ENCODE assay signal across 8 cellular contexts in the genomic region with DNA sequence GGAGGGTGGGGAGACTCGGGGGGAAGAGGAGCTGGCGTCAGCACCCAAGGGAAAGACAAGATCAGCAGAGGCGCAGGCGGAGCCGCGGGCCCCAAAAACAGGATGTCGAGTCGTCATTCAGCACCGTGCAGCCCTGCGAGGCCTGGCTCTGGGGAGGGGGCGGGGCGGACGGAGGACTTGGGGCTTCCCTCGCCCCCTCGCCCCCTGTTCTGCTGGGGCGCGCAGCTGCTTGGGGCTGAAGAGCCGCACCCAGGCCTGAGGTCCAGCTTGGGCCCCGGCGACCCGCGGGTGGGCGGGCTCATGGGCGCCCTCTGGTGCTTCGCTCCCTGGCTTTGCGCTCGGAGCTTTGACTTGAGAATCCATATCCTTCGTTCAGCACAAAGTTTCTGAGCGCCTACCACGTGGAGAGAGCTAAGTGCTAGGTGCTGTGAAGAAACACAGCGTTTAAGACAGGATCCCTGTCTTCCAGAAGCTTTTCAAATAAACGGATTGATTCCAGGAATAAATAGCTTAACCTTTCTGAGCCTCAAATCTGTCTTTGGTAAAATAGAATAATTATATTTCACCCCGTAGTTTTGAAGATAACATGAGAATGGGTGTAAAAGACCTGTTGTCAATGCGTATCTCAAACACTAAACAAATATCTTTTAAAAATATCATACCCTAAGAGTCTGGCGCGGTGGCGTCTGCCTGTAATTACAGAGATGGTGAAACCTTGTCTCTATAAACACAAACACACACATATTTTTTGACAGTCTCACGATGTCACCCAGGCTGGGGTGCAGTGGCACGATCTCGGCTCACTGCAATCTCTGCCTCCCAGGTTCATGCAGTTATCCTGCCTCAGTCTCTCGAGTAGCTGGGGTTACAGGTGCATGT. TPM values are rescaled to one million over a fixed set of nuclear protein-coding genes. Genes with fewer than 3 reads are reported as not detected.
A peak's percentile ranks its signal among the peaks of the same experiment; 100 is the strongest.
DNase-seq lines count a peak whose midpoint lies in the region; ATAC-seq and TF ChIP-seq lines count a peak whose summit lies in the region.

No MANE protein-coding gene starts in this region.

- H2AFZ ChIP-seq in neural cell (ENCODE audit: low read depth, low read length), result peak overlapping the region; percentile 27

- no peaks in the 10 kb centered on the region for H3K9me2 ChIP-seq in neural cell (ENCODE audit: insufficient read depth, low read length)

- H3F3A ChIP-seq in neural cell (ENCODE audit: insufficient read depth, low read length, poor library complexity, severe bottlenecking), result no peaks in the 10 kb centered on the region

- ATAC-seq in GM21723 (IDR thresholded peaks at IDR 0.05; ENCODE audit: unreplicated experiment), result peak; percentile 47

- H3K4me3 ChIP-seq in fibroblast of villous mesenchyme (ENCODE audit: low read depth, low read length) (peak overlapping the region; percentile 86), neural cell (ENCODE audit: low read length) (peak overlapping the region; percentile 65)

- DNase-seq in GF-D8 (lab: John Stamatoyannopoulos, UW) (peak; percentile 56), OCI-M2 (lab: John Stamatoyannopoulos, UW; ENCODE audit: unreplicated experiment) (peak; percentile 63), activated gamma-delta T cell (lab: John Stamatoyannopoulos, UW) (peak; percentile 88), fibroblast of villous mesenchyme (ENCODE audit: low read depth) (peak; percentile 85), ureter (ENCODE audit: low spot score) (peak; percentile 85)

- H3K9me3 ChIP-seq in neural cell (ENCODE audit: low read length), result no peaks in the 10 kb centered on the region

- peak overlapping the region; percentile 57 for H3K9ac ChIP-seq in neural cell (ENCODE audit: low read length)

- no peak overlapping the region for H3K27ac ChIP-seq in neural cell (ENCODE audit: low read length)

- TF ChIP-seq CTCF in fibroblast of villous mesenchyme (IDR thresholded peaks at IDR 0.05; ENCODE audit: insufficient read depth, low read depth, low read length) (peak; percentile 82), neural cell (IDR thresholded peaks at IDR 0.05; ENCODE audit: poor library complexity, severe bottlenecking) (peak; percentile 68)

- H3K4me2 ChIP-seq in neural cell (ENCODE audit: low read length), result no peak overlapping the region

- no peaks in the 10 kb centered on the region for H3K27me3 ChIP-seq in neural cell (ENCODE audit: insufficient read depth, low read depth, low read length)

- H4K20me1 ChIP-seq in neural cell (ENCODE audit: insufficient read depth), result no peaks in the 10 kb centered on the region

- H3K79me2 ChIP-seq in neural cell (replicated peaks; ENCODE audit: insufficient read depth, low read length), result no peaks in the 10 kb centered on the region

- H3K36me3 ChIP-seq in neural cell (ENCODE audit: insufficient read depth, low read length), result no peaks in the 10 kb centered on the region

- TF ChIP-seq EP300 in Ishikawa (IDR thresholded peaks at IDR 0.05; ENCODE audit: borderline replicate concordance), result no peak
- no peak for TF ChIP-seq EP300 in neural cell (conservative IDR thresholded peaks at IDR 0.05; ENCODE audit: poor library complexity, severe bottlenecking)

- peak; percentile 41; the same call in 1 of the 2 replicates for TF ChIP-seq RAD21 in Ishikawa (IDR thresholded peaks at IDR 0.05; ENCODE audit: low read depth)
- TF ChIP-seq RAD21 in neural cell (conservative IDR thresholded peaks at IDR 0.05), result peak; percentile 39

TF ChIP-seq in Ishikawa, 13 proteins besides CTCF, POLR2A, EP300 and RAD21:
- TF ChIP-seq, protein P1, sequence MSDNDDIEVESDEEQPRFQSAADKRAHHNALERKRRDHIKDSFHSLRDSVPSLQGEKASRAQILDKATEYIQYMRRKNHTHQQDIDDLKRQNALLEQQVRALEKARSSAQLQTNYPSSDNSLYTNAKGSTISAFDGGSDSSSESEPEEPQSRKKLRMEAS (IDR thresholded peaks at IDR 0.05), result peak; percentile 99
- peak; percentile 20; the same call in 1 of the 2 replicates for TF ChIP-seq TCF12 (IDR thresholded peaks at IDR 0.05; ENCODE audit: low read depth)
- peak; percentile 91; the same call in 1 of the 2 replicates for TF ChIP-seq ZBTB7A (IDR thresholded peaks at IDR 0.05; ENCODE audit: low read depth)
- no peak for TF ChIP-seq TAF1 (IDR thresholded peaks at IDR 0.05; ENCODE audit: low read depth)
- no peak for TF ChIP-seq FOXM1 (IDR thresholded peaks at IDR 0.05; ENCODE audit: borderline replicate concordance, low read depth)
- TF ChIP-seq, protein P2, sequence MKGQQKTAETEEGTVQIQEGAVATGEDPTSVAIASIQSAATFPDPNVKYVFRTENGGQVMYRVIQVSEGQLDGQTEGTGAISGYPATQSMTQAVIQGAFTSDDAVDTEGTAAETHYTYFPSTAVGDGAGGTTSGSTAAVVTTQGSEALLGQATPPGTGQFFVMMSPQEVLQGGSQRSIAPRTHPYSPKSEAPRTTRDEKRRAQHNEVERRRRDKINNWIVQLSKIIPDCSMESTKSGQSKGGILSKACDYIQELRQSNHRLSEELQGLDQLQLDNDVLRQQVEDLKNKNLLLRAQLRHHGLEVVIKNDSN (IDR thresholded peaks at IDR 0.05), result peak; percentile 66

TF ChIP-seq in neural cell, 6 proteins besides CTCF, POLR2A, EP300 and RAD21:
- TF ChIP-seq SMC3 (conservative IDR thresholded peaks at IDR 0.05; ENCODE audit: poor library complexity) (peak; percentile 61), EZH2 (IDR thresholded peaks at IDR 0.05; ENCODE audit: borderline replicate concordance, insufficient read depth, low read length, poor library complexity, severe bottlenecking) (no peak), MXI1 (conservative IDR thresholded peaks at IDR 0.05; ENCODE audit: poor library complexity, severe bottlenecking) (peak; percentile 60), TAF1 (IDR thresholded peaks at IDR 0.05; ENCODE audit: low read depth) (no peak), POLR2AphosphoS5 (IDR thresholded peaks at IDR 0.05) (no peak)
- TF ChIP-seq, protein P3, sequence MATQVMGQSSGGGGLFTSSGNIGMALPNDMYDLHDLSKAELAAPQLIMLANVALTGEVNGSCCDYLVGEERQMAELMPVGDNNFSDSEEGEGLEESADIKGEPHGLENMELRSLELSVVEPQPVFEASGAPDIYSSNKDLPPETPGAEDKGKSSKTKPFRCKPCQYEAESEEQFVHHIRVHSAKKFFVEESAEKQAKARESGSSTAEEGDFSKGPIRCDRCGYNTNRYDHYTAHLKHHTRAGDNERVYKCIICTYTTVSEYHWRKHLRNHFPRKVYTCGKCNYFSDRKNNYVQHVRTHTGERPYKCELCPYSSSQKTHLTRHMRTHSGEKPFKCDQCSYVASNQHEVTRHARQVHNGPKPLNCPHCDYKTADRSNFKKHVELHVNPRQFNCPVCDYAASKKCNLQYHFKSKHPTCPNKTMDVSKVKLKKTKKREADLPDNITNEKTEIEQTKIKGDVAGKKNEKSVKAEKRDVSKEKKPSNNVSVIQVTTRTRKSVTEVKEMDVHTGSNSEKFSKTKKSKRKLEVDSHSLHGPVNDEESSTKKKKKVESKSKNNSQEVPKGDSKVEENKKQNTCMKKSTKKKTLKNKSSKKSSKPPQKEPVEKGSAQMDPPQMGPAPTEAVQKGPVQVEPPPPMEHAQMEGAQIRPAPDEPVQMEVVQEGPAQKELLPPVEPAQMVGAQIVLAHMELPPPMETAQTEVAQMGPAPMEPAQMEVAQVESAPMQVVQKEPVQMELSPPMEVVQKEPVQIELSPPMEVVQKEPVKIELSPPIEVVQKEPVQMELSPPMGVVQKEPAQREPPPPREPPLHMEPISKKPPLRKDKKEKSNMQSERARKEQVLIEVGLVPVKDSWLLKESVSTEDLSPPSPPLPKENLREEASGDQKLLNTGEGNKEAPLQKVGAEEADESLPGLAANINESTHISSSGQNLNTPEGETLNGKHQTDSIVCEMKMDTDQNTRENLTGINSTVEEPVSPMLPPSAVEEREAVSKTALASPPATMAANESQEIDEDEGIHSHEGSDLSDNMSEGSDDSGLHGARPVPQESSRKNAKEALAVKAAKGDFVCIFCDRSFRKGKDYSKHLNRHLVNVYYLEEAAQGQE (IDR thresholded peaks at IDR 0.05; ENCODE audit: borderline replicate concordance), result no peak

RNA-seq across cellular contexts. Expression of a gene that starts 0.9 kb away (rescaled TPM):
- 9.0 and 9.5 TPM in 2 replicates for total RNA-seq in fibroblast of villous mesenchyme
- not detected in 2 replicates for polyA plus RNA-seq in neural cell
- 0.81 and 1.2 TPM in 2 replicates for polyA minus RNA-seq in neural cell
- 40.8 TPM for total RNA-seq in ureter

RNA-seq across cellular contexts. Expression of a gene that starts 13.8 kb away (rescaled TPM):
- 27.4 and 36.7 TPM in 2 replicates for total RNA-seq in fibroblast of villous mesenchyme
- polyA plus RNA-seq in neural cell, result 14.5 and 16.4 TPM in 2 replicates
- polyA minus RNA-seq in neural cell, result 21.2 and 22.3 TPM in 2 replicates
- 71.5 TPM for total RNA-seq in ureter

RNA-seq across cellular contexts. Expression of a gene that starts 33.3 kb away (rescaled TPM):
- total RNA-seq in fibroblast of villous mesenchyme (7.4 and 8.2 TPM in 2 replicates), ureter (49.1 TPM)
- polyA plus RNA-seq in neural cell, result 30.1 and 32.0 TPM in 2 replicates
- 7.9 and 12.7 TPM in 2 replicates for polyA minus RNA-seq in neural cell

RNA-seq across cellular contexts. Expression of a gene that starts 44.3 kb away (rescaled TPM):
- total RNA-seq in fibroblast of villous mesenchyme (136 and 183 TPM in 2 replicates), ureter (137 TPM)
- 28.9 and 45.5 TPM in 2 replicates for polyA plus RNA-seq in neural cell
- 105 and 118 TPM in 2 replicates for polyA minus RNA-seq in neural cell
